11 cellular contexts compared by ENCODE assay signal in genomic region chr21:46191257-46191685, GRCh38. TPM values are rescaled to one million over a fixed set of nuclear protein-coding genes. Genes with fewer than 3 reads are reported as not detected.
DNase-seq lines count a peak whose midpoint lies in the region; ATAC-seq and TF ChIP-seq lines count a peak whose summit lies in the region.
"Had no signal": no experiment of that assay in that cellular context is flagged by ENCODE, and none has a peak within 500 bp of the region (broad histone marks: within the 10 kb centered on the region; RNA-seq: fewer than 3 reads in every experiment).

No MANE protein-coding gene starts in this region.

- peak; percentile 85 for DNase-seq in IMR-90
- peak; percentile 86 for DNase-seq in hepatic stellate cell (ENCODE audit: low spot score)
- DNase-seq: activated T-cell treated with anti-CD3 and anti-CD28 coated beads, Interleukin-2, amount 50 U/mL, for 4 hours; NCI-H1092 treated with DMSO at 0.1 percent for 48 hours; right lobe of liver had no signal

- no peak overlapping the region for H2BK5ac ChIP-seq in IMR-90 (ENCODE audit: low read depth, low read length, poor library complexity, severe bottlenecking)

- no peak overlapping the region for H2BK120ac ChIP-seq in IMR-90 (ENCODE audit: low read depth, low read length)

- no peak overlapping the region for H4K8ac ChIP-seq in IMR-90 (ENCODE audit: low read depth in 2 of 2, low read length in 2 of 2)

- H3K4me1 ChIP-seq in IMR-90 (ENCODE audit: control insufficient read depth, insufficient read depth, low read length) = peaks cover 26% of the 10 kb centered on the region
- H3K4me1 ChIP-seq: right lobe of liver had no signal

- no peak overlapping the region for H2AK9ac ChIP-seq in IMR-90 (replicated peaks; ENCODE audit: low read depth, low read length, poor library complexity)

- WGBS in IMR-90 (ENCODE audit: extremely low coverage in 2 of 2, insufficient read length in 1 of 2), 2 experiments = no CpG with 5 or more reads among the region's 4 CpGs

- H3K14ac ChIP-seq in IMR-90 (replicated peaks; ENCODE audit: low read depth, low read length) = no peak overlapping the region

- no peak for TF ChIP-seq RAD21 in IMR-90 (IDR thresholded peaks at IDR 0.05; ENCODE audit: low read length)

- H3K4ac ChIP-seq in IMR-90 (ENCODE audit: low read depth, low read length) = no peak overlapping the region

- peaks cover 35% of the 10 kb centered on the region for H3K36me3 ChIP-seq in IMR-90 (ENCODE audit: control insufficient read depth, insufficient read depth, low read length)

- H2BK15ac ChIP-seq in IMR-90 (ENCODE audit: low read depth, low read length) = no peak overlapping the region

- no peaks in the 10 kb centered on the region; a peak in 1 of 4 replicates for H3K79me1 ChIP-seq in IMR-90 (ENCODE audit: low read depth in 1 of 2, low read length in 2 of 2)

- peaks cover 35% of the 10 kb centered on the region for H3K36me3 Mint-ChIP-seq in brain

- H3K27me3 Mint-ChIP-seq in brain = no peaks in the 10 kb centered on the region

- H2AK5ac ChIP-seq in IMR-90 (ENCODE audit: low read depth, low read length) = peak overlapping the region; percentile 12; the same call in 1 of the 2 replicates

- H2AFZ ChIP-seq in IMR-90 (replicated peaks; ENCODE audit: low read length, poor library complexity) = no peak overlapping the region

- BruUV-seq in IMR-90 (replicated peaks; lab: Mats Ljungman, UMichigan) = no TSS peak

- H3K27ac ChIP-seq in IMR-90 (ENCODE audit: insufficient read depth, low read length) = peak overlapping the region; percentile 36; the same call in 1 of the 2 replicates
- H3K27ac ChIP-seq in temporal lobe (ENCODE audit: low read depth, low read length) = peak overlapping the region; percentile 59
- H3K27ac ChIP-seq: right lobe of liver had no signal

- peaks cover 27% of the 10 kb centered on the region for H3K9me1 ChIP-seq in IMR-90 (ENCODE audit: insufficient read depth, low read length)

- TF ChIP-seq CTCF in IMR-90 (conservative IDR thresholded peaks at IDR 0.05; ENCODE audit: low read depth, low read length) (no peak), brain (conservative IDR thresholded peaks at IDR 0.05) (no peak)

- H3K18ac ChIP-seq in IMR-90 (ENCODE audit: low read depth, low read length) = no peak overlapping the region

- intact Hi-C loops in IMR-90 (cut with micrococcal nuclease) = no loop called here

- H4K20me1 ChIP-seq in IMR-90 (ENCODE audit: insufficient read depth, low read length) = no peaks in the 10 kb centered on the region

- no peak overlapping the region for H3K4me2 ChIP-seq in IMR-90 (ENCODE audit: low read depth, low read length)

- no peak overlapping the region for H3K9ac ChIP-seq in IMR-90 (ENCODE audit: low read depth, low read length)

- no peak overlapping the region for H4K91ac ChIP-seq in IMR-90 (ENCODE audit: insufficient read depth, low read depth, low read length)

- no peak for TF ChIP-seq POLR2A in IMR-90 (IDR thresholded peaks at IDR 0.05; ENCODE audit: low read depth, low read length)

- no peak overlapping the region for H3K23ac ChIP-seq in IMR-90 (ENCODE audit: low read depth, low read length)

- no peaks in the 10 kb centered on the region for H3K27me3 ChIP-seq in IMR-90 (ENCODE audit: control insufficient read depth, insufficient read depth, low read length)
- H3K27me3 ChIP-seq: heart left ventricle, right lobe of liver had no signal

- dilution Hi-C loops in IMR-90 (cut with HindIII; ENCODE audit: low sequenced_read_pairs, unreplicated experiment) = no loop called here

- H2BK20ac ChIP-seq in IMR-90 (ENCODE audit: low read depth, low read length) = no peak overlapping the region

- H3K56ac ChIP-seq in IMR-90 (ENCODE audit: extremely low read depth, insufficient read depth, low read length) = no peak overlapping the region

- no peak overlapping the region for H3K4me3 ChIP-seq in IMR-90 (ENCODE audit: insufficient read depth, low read depth, low read length)
- H3K4me3 ChIP-seq: heart left ventricle, right lobe of liver had no signal

- peak; percentile 96 for ATAC-seq in IMR-90 (ENCODE audit: low read depth)
- ATAC-seq in GM19452 (IDR thresholded peaks at IDR 0.05; ENCODE audit: unreplicated experiment) = no peak
- ATAC-seq in GM21529 (IDR thresholded peaks at IDR 0.05; ENCODE audit: unreplicated experiment) = no peak
- ATAC-seq in HG02588 (IDR thresholded peaks at IDR 0.05; ENCODE audit: unreplicated experiment) = no peak
- ATAC-seq: activated T-cell treated with anti-CD3 and anti-CD28 coated beads, Interleukin-2, amount 50 U/mL, for 4 hours had no signal

- H3K4me1 Mint-ChIP-seq in brain = peaks cover 28% of the 10 kb centered on the region

- H4K5ac ChIP-seq in IMR-90 (ENCODE audit: low read depth, low read length) = no peak overlapping the region

- no peaks in the 10 kb centered on the region for H3K9me3 Mint-ChIP-seq in brain
- H3K9me3 Mint-ChIP-seq: activated T-cell treated with anti-CD3 and anti-CD28 coated beads, Interleukin-2, amount 50 U/mL, for 4 hours had no signal

- POLR2A ChIA-PET in IMR-90 (lab: Charles Lee; ENCODE audit: unreplicated experiment) = no interaction called here

- H3K4me3 Mint-ChIP-seq in brain = no peak overlapping the region
- H3K4me3 Mint-ChIP-seq: activated T-cell treated with anti-CD3 and anti-CD28 coated beads, Interleukin-2, amount 50 U/mL, for 4 hours had no signal

- H3K27ac Mint-ChIP-seq in brain = peak overlapping the region in 4 of 5 experiments; percentile 35 to 79 (median 44)

- CTCF ChIA-PET in IMR-90 (lab: Yijun Ruan, JAX) = no interaction called here

- no peaks in the 10 kb centered on the region for H3K9me3 ChIP-seq in IMR-90 (ENCODE audit: control insufficient read depth, insufficient read depth, low read length)
- H3K9me3 ChIP-seq: heart left ventricle, right lobe of liver had no signal

- in situ Hi-C loops in IMR-90 (cut with MboI; ENCODE audit: low sequenced_read_pairs) = no loop called here

TF ChIP-seq in IMR-90, 13 proteins besides CTCF, POLR2A, EP300 and RAD21:
- no peak for TF ChIP-seq NFE2L2 (IDR thresholded peaks at IDR 0.05; ENCODE audit: low read depth, low read length)
- TF ChIP-seq FOS (IDR thresholded peaks at IDR 0.05; ENCODE audit: low read depth, low read length) = peak; percentile 68
- TF ChIP-seq CEBPB (IDR thresholded peaks at IDR 0.05; ENCODE audit: low read depth, low read length) = peak; percentile 97
- peak; percentile 16; the same call in 1 of the 2 replicates for TF ChIP-seq USF2 (IDR thresholded peaks at IDR 0.05; ENCODE audit: low read depth, low read length)
- no peak for TF ChIP-seq ELK1 (IDR thresholded peaks at IDR 0.05; ENCODE audit: borderline replicate concordance, low read depth, low read length)
- TF ChIP-seq MAFK (IDR thresholded peaks at IDR 0.05; ENCODE audit: low read depth, low read length) = no peak

RNA-seq across cellular contexts. Expression of gene SPATC1L, which starts 7.0 kb away (rescaled TPM):
- total RNA-seq in IMR-90 (2012; rRNA removed) = 3.1 and 3.8 TPM in 2 replicates
- polyA plus RNA-seq in IMR-90 (2012; rRNA removed) = 17.2 and 23.4 TPM in 2 replicates
- polyA plus RNA-seq in IMR-90 (2012; cell fraction: cytosol; rRNA removed) = 28.0 and 38.2 TPM in 2 replicates
- polyA plus RNA-seq in IMR-90 (2012; cell fraction: nucleus; rRNA removed; ENCODE audit: low replicate concordance) = 19.7 and 57.2 TPM in 2 replicates
- 44.7 TPM for polyA plus RNA-seq in brain (ENCODE audit: insufficient read depth, low read depth, low replicate concordance)
- total RNA-seq in temporal lobe = 6.1 TPM

RNA-seq across cellular contexts. Expression of gene FTCD, which starts 35.9 kb away (rescaled TPM):
- not detected in 2 replicates for total RNA-seq in IMR-90 (2012; rRNA removed)
- polyA plus RNA-seq in IMR-90 (2012; rRNA removed) = 0.19 and 0.55 TPM in 2 replicates
- 0.16 and 0.28 TPM in 2 replicates for polyA plus RNA-seq in IMR-90 (2012; cell fraction: cytosol; rRNA removed)
- polyA plus RNA-seq in IMR-90 (2012; cell fraction: nucleus; rRNA removed; ENCODE audit: low replicate concordance) = 2.0 and 4.9 TPM in 2 replicates
- polyA plus RNA-seq in brain (ENCODE audit: insufficient read depth, low read depth, low replicate concordance) = 4.5 TPM
- total RNA-seq in temporal lobe = 0.98 TPM

RNA-seq across cellular contexts. Expression of gene LSS, which starts 37.3 kb away (rescaled TPM):
- total RNA-seq in IMR-90 (2012; rRNA removed) = 35.3 and 43.4 TPM in 2 replicates
- 58.1 and 62.8 TPM in 2 replicates for polyA plus RNA-seq in IMR-90 (2012; rRNA removed)
- 44.1 and 60.0 TPM in 2 replicates for polyA plus RNA-seq in IMR-90 (2012; cell fraction: cytosol; rRNA removed)
- 141 and 276 TPM in 2 replicates for polyA plus RNA-seq in IMR-90 (2012; cell fraction: nucleus; rRNA removed; ENCODE audit: low replicate concordance)
- 47.6 TPM for polyA plus RNA-seq in brain (ENCODE audit: insufficient read depth, low read depth, low replicate concordance)
- total RNA-seq in temporal lobe = 41.1 TPM
